21 cellular contexts compared by ENCODE assay signal in genomic region chr17:28580925-28581324, GRCh38. TPM values are rescaled to one million over a fixed set of nuclear protein-coding genes. Genes with fewer than 3 reads are reported as not detected.
A peak's percentile ranks its signal among the peaks of the same experiment; 100 is the strongest.
DNase-seq lines count a peak whose midpoint lies in the region; ATAC-seq, FAIRE-seq and TF ChIP-seq lines count a peak whose summit lies in the region.
"Had no signal": no experiment of that assay in that cellular context is flagged by ENCODE, and none has a peak within 500 bp of the region (broad histone marks: within the 10 kb centered on the region; RNA-seq: fewer than 3 reads in every experiment).

No MANE protein-coding gene starts in this region.

- WGBS in K562 (ENCODE audit: insufficient coverage, low coverage, missing lambda C conversion rate): 100% methylated on average over 1 of the region's 1 CpG

- peaks cover 10 to 15% of the 10 kb centered on the region in 2 experiments for H3K4me1 ChIP-seq in K562 (replicated peaks in 1 of 2; ENCODE audit: control insufficient read depth in 2 of 2, insufficient read depth in 2 of 2, low read length in 2 of 2)

- H3K79me2 ChIP-seq in K562 (ENCODE audit: control insufficient read depth, insufficient read depth, low read length): peaks cover 9% of the 10 kb centered on the region

- 0 out of 2 replicates have a peak, but pooled peaks cover under 1% of the 10 kb centered on the region for H4K20me1 ChIP-seq in K562 (replicated peaks; ENCODE audit: control insufficient read depth, insufficient read depth, low read length)

- TF ChIP-seq RAD21 in K562 (CRISPR knock-in tag; conservative IDR thresholded peaks at IDR 0.05 in 1 of 2, IDR thresholded peaks at IDR 0.05 in 1 of 2): no peak

- H3K9ac ChIP-seq in K562 (ENCODE audit: insufficient read depth in 1 of 2, low read depth in 2 of 2, low read length in 2 of 2): no peak overlapping the region

- DNase-seq in activated naive CD4-positive, alpha-beta T cell treated with anti-CD3 and anti-CD28 coated beads, Interleukin-2, amount 10 ng/mL, durations not matched to agents 7 days and 5 days: no peak
- no peak for DNase-seq in activated naive CD4-positive, alpha-beta T cell (lab: John Stamatoyannopoulos, UW)
- no peak for DNase-seq in activated T-helper 1 cell treated with anti-CD3 and anti-CD28 coated beads, Interleukin-12 subunit alpha, Interleukin-12 subunit beta, Interleukin-2, Interleukin-4 antibody, amounts not matched to agents 30 ng/mL and 10 ng/mL and 1 ng/mL, durations not matched to agents 14 hours and 24 hours and 36 hours (ENCODE audit: low spot score)
- DNase-seq in K562 (ENCODE audit: extremely low read depth in 1 of 4, low spot score in 3 of 4) (no peak), pons (ENCODE audit: low spot score) (no peak)
- DNase-seq: C1 segment of cervical spinal cord; CD8-positive, alpha-beta memory T cell; DMS 273 treated with DMSO at 0.1 percent for 48 hours; DMS79 treated with DMSO at 0.1 percent for 48 hours; GF-D8; HCEC 1CT; NCI-H1048; NCI-H1417 treated with DMSO at 0.1 percent for 48 hours; NCI-H1694 treated with DMSO at 0.1 percent for 48 hours; NCI-H2081; NCI-H2227 treated with DMSO at 0.1 percent for 48 hours; NCI-H526 treated with DMSO at 0.1 percent for 48 hours; Right ventricle myocardium superior; RPMI8226 had no signal

- CTCF ChIA-PET in activated naive CD4-positive, alpha-beta T cell treated with anti-CD3 and anti-CD28 coated beads, Interleukin-2, amount 10 ng/mL, durations not matched to agents 7 days and 5 days (lab: Charles Lee): interaction anchor here (1.0 kb wide), 1 partner anchor 9 kb away, joined by 3 read pairs; the partner anchor contains the start of gene PIGS
- CTCF ChIA-PET in K562 (lab: Yijun Ruan, JAX; ENCODE audit: low intra/inter-chr PET ratio): no interaction called here

- no TSS peak for BruUV-seq in K562 (replicated peaks; lab: Mats Ljungman, UMichigan)

- H3K4me3 Mint-ChIP-seq in activated naive CD4-positive, alpha-beta T cell treated with anti-CD3 and anti-CD28 coated beads, Interleukin-2, amount 10 ng/mL, durations not matched to agents 7 days and 5 days: no peak overlapping the region
- H3K4me3 Mint-ChIP-seq in activated T-helper 1 cell treated with anti-CD3 and anti-CD28 coated beads, Interleukin-12 subunit alpha, Interleukin-12 subunit beta, Interleukin-2, Interleukin-4 antibody, amounts not matched to agents 30 ng/mL and 10 ng/mL and 1 ng/mL, durations not matched to agents 14 hours and 24 hours and 36 hours: peak overlapping the region; percentile 34
- H3K4me3 Mint-ChIP-seq: CD8-positive, alpha-beta memory T cell had no signal

- H3K4me1 Mint-ChIP-seq in activated naive CD4-positive, alpha-beta T cell treated with anti-CD3 and anti-CD28 coated beads, Interleukin-2, amount 10 ng/mL, durations not matched to agents 7 days and 5 days: peaks cover 21% of the 10 kb centered on the region
- peaks cover 40% of the 10 kb centered on the region for H3K4me1 Mint-ChIP-seq in activated T-helper 1 cell treated with anti-CD3 and anti-CD28 coated beads, Interleukin-12 subunit alpha, Interleukin-12 subunit beta, Interleukin-2, Interleukin-4 antibody, amounts not matched to agents 30 ng/mL and 10 ng/mL and 1 ng/mL, durations not matched to agents 14 hours and 24 hours and 36 hours (ENCODE audit: low read depth)

- peaks cover 39% of the 10 kb centered on the region for H3K36me3 Mint-ChIP-seq in activated naive CD4-positive, alpha-beta T cell treated with anti-CD3 and anti-CD28 coated beads, Interleukin-2, amount 10 ng/mL, durations not matched to agents 7 days and 5 days
- H3K36me3 Mint-ChIP-seq in activated T-helper 1 cell treated with anti-CD3 and anti-CD28 coated beads, Interleukin-12 subunit alpha, Interleukin-12 subunit beta, Interleukin-2, Interleukin-4 antibody, amounts not matched to agents 30 ng/mL and 10 ng/mL and 1 ng/mL, durations not matched to agents 14 hours and 24 hours and 36 hours (ENCODE audit: low read depth): peaks cover 40% of the 10 kb centered on the region
- H3K36me3 Mint-ChIP-seq: IgD-negative memory B cell had no signal

- H3K27ac ChIP-seq in K562 (ENCODE audit: extremely low read depth, low read depth, low read length): no peak overlapping the region
- H3K27ac ChIP-seq: SJSA1 had no signal

- H3K9me3 ChIP-seq in K562 (replicated peaks; ENCODE audit: control insufficient read depth, insufficient read depth, low read depth, low read length): no peaks in the 10 kb centered on the region
- H3K9me3 ChIP-seq: SJSA1 had no signal

- no peak overlapping the region for H2AFZ ChIP-seq in K562 (ENCODE audit: low read depth, low read length)

- no peak overlapping the region for H3K4me2 ChIP-seq in K562 (ENCODE audit: insufficient read depth, low read length)

- TF ChIP-seq CTCF in K562 (IDR thresholded peaks at IDR 0.05 in 2 of 3, conservative IDR thresholded peaks at IDR 0.05 in 1 of 3; ENCODE audit: insufficient read depth in 2 of 3, low read depth in 1 of 3, low read length in 3 of 3): no peak

- TF ChIP-seq POLR2A in K562 (conservative IDR thresholded peaks at IDR 0.05): no peak

- H3K27me3 ChIP-seq in K562 (ENCODE audit: control insufficient read depth in 2 of 2, insufficient read depth in 2 of 2, low read length in 2 of 2): no peaks in the 10 kb centered on the region
- H3K27me3 ChIP-seq: SJSA1 had no signal

- peaks cover 85% of the 10 kb centered on the region for H3K36me3 ChIP-seq in K562 (ENCODE audit: control insufficient read depth, insufficient read depth, low read length)

- no peak for TF ChIP-seq EP300 in K562 (IDR thresholded peaks at IDR 0.05; ENCODE audit: low read length)

- in situ Hi-C loops in K562 (cut with MboI): no loop called here

- H3K27ac Mint-ChIP-seq in activated naive CD4-positive, alpha-beta T cell treated with anti-CD3 and anti-CD28 coated beads, Interleukin-2, amount 10 ng/mL, durations not matched to agents 7 days and 5 days: peak overlapping the region; percentile 2
- no peak overlapping the region for H3K27ac Mint-ChIP-seq in activated T-helper 1 cell treated with anti-CD3 and anti-CD28 coated beads, Interleukin-12 subunit alpha, Interleukin-12 subunit beta, Interleukin-2, Interleukin-4 antibody, amounts not matched to agents 30 ng/mL and 10 ng/mL and 1 ng/mL, durations not matched to agents 14 hours and 24 hours and 36 hours

- no peaks in the 10 kb centered on the region for H3K27me3 Mint-ChIP-seq in activated naive CD4-positive, alpha-beta T cell treated with anti-CD3 and anti-CD28 coated beads, Interleukin-2, amount 10 ng/mL, durations not matched to agents 7 days and 5 days
- H3K27me3 Mint-ChIP-seq in activated T-helper 1 cell treated with anti-CD3 and anti-CD28 coated beads, Interleukin-12 subunit alpha, Interleukin-12 subunit beta, Interleukin-2, Interleukin-4 antibody, amounts not matched to agents 30 ng/mL and 10 ng/mL and 1 ng/mL, durations not matched to agents 14 hours and 24 hours and 36 hours (ENCODE audit: insufficient read depth): no peaks in the 10 kb centered on the region
- H3K27me3 Mint-ChIP-seq: CD8-positive, alpha-beta memory T cell; IgD-negative memory B cell had no signal

- no peaks in the 10 kb centered on the region for H3K9me3 Mint-ChIP-seq in activated naive CD4-positive, alpha-beta T cell treated with anti-CD3 and anti-CD28 coated beads, Interleukin-2, amount 10 ng/mL, durations not matched to agents 7 days and 5 days
- H3K9me3 Mint-ChIP-seq in activated T-helper 1 cell treated with anti-CD3 and anti-CD28 coated beads, Interleukin-12 subunit alpha, Interleukin-12 subunit beta, Interleukin-2, Interleukin-4 antibody, amounts not matched to agents 30 ng/mL and 10 ng/mL and 1 ng/mL, durations not matched to agents 14 hours and 24 hours and 36 hours: no peaks in the 10 kb centered on the region
- H3K9me3 Mint-ChIP-seq: CD8-positive, alpha-beta memory T cell; IgD-negative memory B cell had no signal

- ATAC-seq in K562: no peak

- intact Hi-C loops in activated T-helper 1 cell treated with anti-CD3 and anti-CD28 coated beads, Interleukin-12 subunit alpha, Interleukin-12 subunit beta, Interleukin-2, Interleukin-4 antibody, amounts not matched to agents 30 ng/mL and 10 ng/mL and 1 ng/mL, durations not matched to agents 14 hours and 24 hours and 36 hours (cut with micrococcal nuclease): no loop called here
- intact Hi-C loops in K562 (cut with micrococcal nuclease): no loop called here

- peaks cover 3% of the 10 kb centered on the region for H3K9me1 ChIP-seq in K562 (ENCODE audit: control insufficient read depth, insufficient read depth, low read length)

- FAIRE-seq in K562 (lab: Jason Lieb, UNC): no peak

- no peak overlapping the region for H3K4me3 ChIP-seq in K562
- H3K4me3 ChIP-seq: SJSA1 had no signal

- POLR2A ChIA-PET in K562 (lab: Yijun Ruan, JAX): interaction anchor here (1.2 to 16.7 kb wide), 2 partner anchors 10 to 14 kb away, joined by 6 to 274 read pairs; partner anchors contain the start of genes PIGS and SPAG5

RNA-seq across cellular contexts. Expression of gene ALDOC, which starts 4.2 kb away (rescaled TPM):
- total RNA-seq in activated T-helper 1 cell treated with anti-CD3 and anti-CD28 coated beads, Interleukin-12 subunit alpha, Interleukin-12 subunit beta, Interleukin-2, Interleukin-4 antibody, amounts not matched to agents 30 ng/mL and 10 ng/mL and 1 ng/mL, durations not matched to agents 14 hours and 24 hours and 36 hours: 44.0 and 47.6 TPM in 2 replicates
- 193 and 319 TPM in 2 replicates for total RNA-seq in K562 (2011; cell fraction: chromatin; rRNA removed; ENCODE audit: low replicate concordance)
- total RNA-seq in K562 (2011; cell fraction: nucleolus; rRNA removed): 209 and 250 TPM in 2 replicates
- total RNA-seq in K562 (2011; cell fraction: nucleoplasm; rRNA removed): 213 and 242 TPM in 2 replicates
- 93.5 and 102 TPM in 2 replicates for total RNA-seq in K562 (2014; rRNA removed)
- total RNA-seq in K562 (2014; rRNA removed; fragmentation: Illumina TruSeq; extraction: Trizol): 52.0 and 64.1 TPM in 2 replicates
- 42.8 and 43.2 TPM in 2 replicates for total RNA-seq in K562 (2015; rRNA removed; fragmentation: Illumina TruSeq; extraction: Trizol)
- 69.8 and 74.2 TPM in 2 replicates for total RNA-seq in K562 (2021)
- 263 and 354 TPM in 2 replicates for polyA plus RNA-seq in K562 (2011; rRNA removed)
- 404 and 465 TPM in 2 replicates for polyA plus RNA-seq in K562 (2011; cell fraction: cytosol; rRNA removed)
- polyA plus RNA-seq in K562 (2011; cell fraction: nucleus; rRNA removed): 420 and 425 TPM in 2 replicates
- 119 and 134 TPM in 2 replicates for polyA plus RNA-seq in K562 (2012)
- 110 and 122 TPM in 2 replicates for polyA plus RNA-seq in K562 (2014; fragmentation: Illumina TruSeq; extraction: Trizol)
- polyA plus RNA-seq in K562 (2014; fragmentation: Nextera tagmentation; extraction: Ambion mirVana): 100 to 1,000 TPM in 1 of 2 experiments, 10 to 100 TPM in 1; 93.5 to 124 TPM
- polyA plus RNA-seq in K562 (2014; rRNA removed): 99.2 and 113 TPM in 2 replicates
- polyA minus RNA-seq in K562 (2011; rRNA and poly(A)+ RNA removed): 264 and 310 TPM in 2 replicates
- 143 and 155 TPM in 2 replicates for polyA minus RNA-seq in K562 (2011; cell fraction: cytosol; rRNA and poly(A)+ RNA removed)
- 82.8 and 138 TPM in 2 replicates for polyA minus RNA-seq in K562 (2011; cell fraction: nucleus; rRNA and poly(A)+ RNA removed)

RNA-seq across cellular contexts. Expression of gene PIGS, which starts 9.6 kb away (rescaled TPM):
- 57.8 and 61.2 TPM in 2 replicates for total RNA-seq in activated T-helper 1 cell treated with anti-CD3 and anti-CD28 coated beads, Interleukin-12 subunit alpha, Interleukin-12 subunit beta, Interleukin-2, Interleukin-4 antibody, amounts not matched to agents 30 ng/mL and 10 ng/mL and 1 ng/mL, durations not matched to agents 14 hours and 24 hours and 36 hours
- total RNA-seq in K562 (2011; cell fraction: chromatin; rRNA removed; ENCODE audit: low replicate concordance): 166 and 297 TPM in 2 replicates
- 236 and 239 TPM in 2 replicates for total RNA-seq in K562 (2011; cell fraction: nucleolus; rRNA removed)
- 231 and 242 TPM in 2 replicates for total RNA-seq in K562 (2011; cell fraction: nucleoplasm; rRNA removed)
- total RNA-seq in K562 (2014; rRNA removed) (55.1 and 86.9 TPM in 2 replicates), K562 (2014; rRNA removed; fragmentation: Illumina TruSeq; extraction: Trizol) (52.5 and 57.6 TPM in 2 replicates), K562 (2015; rRNA removed; fragmentation: Illumina TruSeq; extraction: Trizol) (51.5 and 55.3 TPM in 2 replicates), K562 (2021) (109 and 114 TPM in 2 replicates)
- polyA plus RNA-seq in K562 (2011; rRNA removed) (64.4 and 76.9 TPM in 2 replicates), K562 (2014; fragmentation: Illumina TruSeq; extraction: Trizol) (138 TPM in 2 replicates), K562 (2014; fragmentation: Nextera tagmentation; extraction: Ambion mirVana) (10 to 100 TPM; 47.5 to 55.8 TPM), K562 (2014; rRNA removed) (68.4 and 68.7 TPM in 2 replicates)
- polyA plus RNA-seq in K562 (2011; cell fraction: cytosol; rRNA removed): 69.3 and 115 TPM in 2 replicates
- polyA plus RNA-seq in K562 (2011; cell fraction: nucleus; rRNA removed): 101 and 179 TPM in 2 replicates
- 112 and 132 TPM in 2 replicates for polyA plus RNA-seq in K562 (2012)
- polyA minus RNA-seq in K562 (2011; rRNA and poly(A)+ RNA removed): 29.4 and 51.4 TPM in 2 replicates
- 27.1 and 48.7 TPM in 2 replicates for polyA minus RNA-seq in K562 (2011; cell fraction: cytosol; rRNA and poly(A)+ RNA removed)
- 32.1 and 40.7 TPM in 2 replicates for polyA minus RNA-seq in K562 (2011; cell fraction: nucleus; rRNA and poly(A)+ RNA removed)

RNA-seq across cellular contexts. Expression of gene SPAG5, which starts 17.9 kb away (rescaled TPM):
- 81.9 and 83.1 TPM in 2 replicates for total RNA-seq in activated T-helper 1 cell treated with anti-CD3 and anti-CD28 coated beads, Interleukin-12 subunit alpha, Interleukin-12 subunit beta, Interleukin-2, Interleukin-4 antibody, amounts not matched to agents 30 ng/mL and 10 ng/mL and 1 ng/mL, durations not matched to agents 14 hours and 24 hours and 36 hours
- total RNA-seq in K562 (2011; cell fraction: chromatin; rRNA removed; ENCODE audit: low replicate concordance): 517 and 585 TPM in 2 replicates
- total RNA-seq in K562 (2011; cell fraction: nucleolus; rRNA removed): 336 and 355 TPM in 2 replicates
- 269 and 327 TPM in 2 replicates for total RNA-seq in K562 (2011; cell fraction: nucleoplasm; rRNA removed)
- total RNA-seq in K562 (2014; rRNA removed) (124 and 144 TPM in 2 replicates), K562 (2014; rRNA removed; fragmentation: Illumina TruSeq; extraction: Trizol) (149 and 151 TPM in 2 replicates), K562 (2015; rRNA removed; fragmentation: Illumina TruSeq; extraction: Trizol) (151 and 156 TPM in 2 replicates), K562 (2021) (134 and 143 TPM in 2 replicates)
- polyA plus RNA-seq in K562 (2011; rRNA removed) (192 and 229 TPM in 2 replicates), K562 (2014; fragmentation: Illumina TruSeq; extraction: Trizol) (133 and 140 TPM in 2 replicates), K562 (2014; fragmentation: Nextera tagmentation; extraction: Ambion mirVana) (100 to 1,000 TPM in 1 of 2 experiments, 10 to 100 TPM in 1; 94.4 to 286 TPM), K562 (2014; rRNA removed) (143 and 157 TPM in 2 replicates)
- polyA plus RNA-seq in K562 (2011; cell fraction: cytosol; rRNA removed): 91.5 and 98.4 TPM in 2 replicates
- 797 and 863 TPM in 2 replicates for polyA plus RNA-seq in K562 (2011; cell fraction: nucleus; rRNA removed)
- 120 and 153 TPM in 2 replicates for polyA plus RNA-seq in K562 (2012)
- 178 and 188 TPM in 2 replicates for polyA minus RNA-seq in K562 (2011; rRNA and poly(A)+ RNA removed)
- polyA minus RNA-seq in K562 (2011; cell fraction: cytosol; rRNA and poly(A)+ RNA removed): 74.0 and 98.5 TPM in 2 replicates
- 244 and 330 TPM in 2 replicates for polyA minus RNA-seq in K562 (2011; cell fraction: nucleus; rRNA and poly(A)+ RNA removed)

RNA-seq across cellular contexts. Expression of gene UNC119, which starts 28.5 kb away (rescaled TPM):
- total RNA-seq in activated T-helper 1 cell treated with anti-CD3 and anti-CD28 coated beads, Interleukin-12 subunit alpha, Interleukin-12 subunit beta, Interleukin-2, Interleukin-4 antibody, amounts not matched to agents 30 ng/mL and 10 ng/mL and 1 ng/mL, durations not matched to agents 14 hours and 24 hours and 36 hours: 63.3 and 63.9 TPM in 2 replicates
- total RNA-seq in K562 (2011; cell fraction: chromatin; rRNA removed; ENCODE audit: low replicate concordance): 28.5 and 62.9 TPM in 2 replicates
- total RNA-seq in K562 (2011; cell fraction: nucleolus; rRNA removed): 57.0 and 57.2 TPM in 2 replicates
- total RNA-seq in K562 (2011; cell fraction: nucleoplasm; rRNA removed): 50.3 and 52.8 TPM in 2 replicates
- total RNA-seq in K562 (2014; rRNA removed) (32.0 and 42.0 TPM in 2 replicates), K562 (2014; rRNA removed; fragmentation: Illumina TruSeq; extraction: Trizol) (7.0 and 8.9 TPM in 2 replicates), K562 (2015; rRNA removed; fragmentation: Illumina TruSeq; extraction: Trizol) (15.7 and 15.9 TPM in 2 replicates), K562 (2021) (16.3 and 21.1 TPM in 2 replicates)
- polyA plus RNA-seq in K562 (2011; rRNA removed) (47.7 and 62.5 TPM in 2 replicates), K562 (2014; fragmentation: Illumina TruSeq; extraction: Trizol) (18.5 and 21.5 TPM in 2 replicates), K562 (2014; fragmentation: Nextera tagmentation; extraction: Ambion mirVana) (1 to 10 TPM in 1 of 2 experiments, under 1 TPM in 1; 0.37 to 1.0 TPM), K562 (2014; rRNA removed) (29.1 and 29.6 TPM in 2 replicates)
- polyA plus RNA-seq in K562 (2011; cell fraction: cytosol; rRNA removed): 41.8 and 64.9 TPM in 2 replicates
- 114 and 146 TPM in 2 replicates for polyA plus RNA-seq in K562 (2011; cell fraction: nucleus; rRNA removed)
- polyA plus RNA-seq in K562 (2012): 12.8 and 25.6 TPM in 2 replicates
- polyA minus RNA-seq in K562 (2011; rRNA and poly(A)+ RNA removed): 6.9 and 11.3 TPM in 2 replicates
- 6.6 and 14.3 TPM in 2 replicates for polyA minus RNA-seq in K562 (2011; cell fraction: cytosol; rRNA and poly(A)+ RNA removed)
- polyA minus RNA-seq in K562 (2011; cell fraction: nucleus; rRNA and poly(A)+ RNA removed): 23.4 and 27.1 TPM in 2 replicates

RNA-seq across cellular contexts. Expression of gene RSKR, which starts 33.1 kb away (rescaled TPM):
- 38.4 and 42.9 TPM in 2 replicates for total RNA-seq in activated T-helper 1 cell treated with anti-CD3 and anti-CD28 coated beads, Interleukin-12 subunit alpha, Interleukin-12 subunit beta, Interleukin-2, Interleukin-4 antibody, amounts not matched to agents 30 ng/mL and 10 ng/mL and 1 ng/mL, durations not matched to agents 14 hours and 24 hours and 36 hours
- total RNA-seq in K562 (2011; cell fraction: chromatin; rRNA removed; ENCODE audit: low replicate concordance): 428 and 683 TPM in 2 replicates
- 235 and 256 TPM in 2 replicates for total RNA-seq in K562 (2011; cell fraction: nucleolus; rRNA removed)
- 327 and 411 TPM in 2 replicates for total RNA-seq in K562 (2011; cell fraction: nucleoplasm; rRNA removed)
- total RNA-seq in K562 (2014; rRNA removed) (10.3 and 12.2 TPM in 2 replicates), K562 (2014; rRNA removed; fragmentation: Illumina TruSeq; extraction: Trizol) (14.3 and 17.2 TPM in 2 replicates), K562 (2015; rRNA removed; fragmentation: Illumina TruSeq; extraction: Trizol) (13.6 and 16.2 TPM in 2 replicates), K562 (2021) (25.0 and 25.8 TPM in 2 replicates)
- polyA plus RNA-seq in K562 (2011; rRNA removed) (42.2 and 42.3 TPM in 2 replicates), K562 (2014; fragmentation: Illumina TruSeq; extraction: Trizol) (19.3 and 21.9 TPM in 2 replicates), K562 (2014; fragmentation: Nextera tagmentation; extraction: Ambion mirVana) (1 to 10 TPM; 1.4 to 4.0 TPM), K562 (2014; rRNA removed) (26.6 and 26.7 TPM in 2 replicates)
- 22.3 and 26.9 TPM in 2 replicates for polyA plus RNA-seq in K562 (2011; cell fraction: cytosol; rRNA removed)
- 234 and 292 TPM in 2 replicates for polyA plus RNA-seq in K562 (2011; cell fraction: nucleus; rRNA removed)
- polyA plus RNA-seq in K562 (2012): 12.2 and 29.3 TPM in 2 replicates
- polyA minus RNA-seq in K562 (2011; rRNA and poly(A)+ RNA removed): 30.2 and 31.0 TPM in 2 replicates
- polyA minus RNA-seq in K562 (2011; cell fraction: cytosol; rRNA and poly(A)+ RNA removed): 9.1 and 14.2 TPM in 2 replicates
- 67.0 and 69.4 TPM in 2 replicates for polyA minus RNA-seq in K562 (2011; cell fraction: nucleus; rRNA and poly(A)+ RNA removed)
